9 cellular contexts compared by ENCODE assay signal in genomic region chr9:109043578-109043977, GRCh38.
"Had no signal": no experiment of that assay in that cellular context is flagged by ENCODE, and none has a peak within 500 bp of the region (broad histone marks: within the 10 kb centered on the region; RNA-seq: fewer than 3 reads in every experiment).

No MANE protein-coding gene starts in this region.

- ATAC-seq: HCT116, HepG2 had no signal

- H3K4me1 ChIP-seq: HAP-1 had no signal

- DNase-seq: GM23248, GOT3, H7, HFFc6 had no signal

- H3K9me3 ChIP-seq: HAP-1 had no signal

- H3K9me3 Mint-ChIP-seq: HFFc6 had no signal

- H3K27me3 Mint-ChIP-seq: IgD-negative memory B cell had no signal

- H3K4me3 Mint-ChIP-seq: HFFc6, IgD-negative memory B cell had no signal

- H3K4me3 ChIP-seq: GM23248, HAP-1 had no signal

- H3K4me1 Mint-ChIP-seq: IgD-negative memory B cell had no signal

- H2AFZ ChIP-seq: GM23248 had no signal

- H3K27ac Mint-ChIP-seq: HFFc6 had no signal

- H3K27ac ChIP-seq: GM23248, HL-60 had no signal

- H3K9ac ChIP-seq: GM23248 had no signal
